ENCODE assay signal across 10 cellular contexts in genomic region chr1:26237230-26237966, GRCh38. TPM values are rescaled to one million over a fixed set of nuclear protein-coding genes. Genes with fewer than 3 reads are reported as not detected.
A peak's percentile ranks its signal among the peaks of the same experiment; 100 is the strongest.
DNase-seq lines count a peak whose midpoint lies in the region; ATAC-seq, FAIRE-seq and TF ChIP-seq lines count a peak whose summit lies in the region.
"Had no signal": no experiment of that assay in that cellular context is flagged by ENCODE, and none has a peak within 500 bp of the region (broad histone marks: within the 10 kb centered on the region; RNA-seq: fewer than 3 reads in every experiment).

No MANE protein-coding gene starts in this region.

- H3K4me3 ChIP-seq in K562 (peak overlapping the region; percentile 76), gastrocnemius medialis (peak overlapping the region; percentile 18 to 31 (median 24))
- H3K4me3 ChIP-seq in effector memory CD4-positive, alpha-beta T cell (ENCODE audit: insufficient read depth, low read depth, low read length, poor library complexity, severe bottlenecking), result no peak overlapping the region

- FAIRE-seq in K562 (lab: Jason Lieb, UNC), result peak; percentile 70

- ATAC-seq in activated T-cell treated with anti-CD3 and anti-CD28 coated beads, Interleukin-2, amount 50 U/mL, for 4 hours, result no peak
- no peak for ATAC-seq in K562
- no peak for ATAC-seq in gastrocnemius medialis
- ATAC-seq: T-cell had no signal

- peak overlapping the region; percentile 77 for H3K27ac ChIP-seq in K562 (ENCODE audit: extremely low read depth, low read depth, low read length)
- peak overlapping the region; percentile 97 to 99 (median 98) for H3K27ac ChIP-seq in gastrocnemius medialis
- H3K27ac ChIP-seq in effector memory CD4-positive, alpha-beta T cell (ENCODE audit: insufficient read depth, low read length, poor library complexity, severe bottlenecking), result no peak overlapping the region

- no peak for DNase-seq in activated T-cell treated with anti-CD3 and anti-CD28 coated beads, Interleukin-2, amount 50 U/mL, for 4 hours
- DNase-seq in activated T-cell treated with anti-CD3 and anti-CD28 coated beads, Interleukin-2, amount 50 U/mL, for 1 hour, result no peak
- peak; percentile 13 for DNase-seq in NCI-H69 (lab: John Stamatoyannopoulos, UW)
- DNase-seq in K562 (ENCODE audit: extremely low read depth in 1 of 4, low spot score in 3 of 4), result peak in 2 of 4 experiments; percentile 42 to 72
- DNase-seq in gastrocnemius medialis, result no peak
- DNase-seq in GM03348 (ENCODE audit: low spot score), result no peak
- DNase-seq in DMS114 treated with DMSO at 0.1 percent for 48 hours (lab: John Stamatoyannopoulos, UW; ENCODE audit: unreplicated experiment), result no peak
- DNase-seq in effector memory CD4-positive, alpha-beta T cell, result no peak
- DNase-seq: stimulated activated CD4-positive, alpha-beta T cell treated with anti-CD3 and anti-CD28 coated beads, Interleukin-4, amount 100 ng/mL, for 1 hour; T-cell had no signal

- H3K36me3 ChIP-seq in K562 (ENCODE audit: control insufficient read depth, insufficient read depth, low read length), result peaks cover 51% of the 10 kb centered on the region
- H3K36me3 ChIP-seq in gastrocnemius medialis, result peaks cover 0 to 7% of the 10 kb centered on the region in 2 donors
- peaks cover 5% of the 10 kb centered on the region for H3K36me3 ChIP-seq in effector memory CD4-positive, alpha-beta T cell (ENCODE audit: control insufficient read depth, insufficient read depth, low read length)

- no peak for TF ChIP-seq POLR2A in K562 (conservative IDR thresholded peaks at IDR 0.05)
- TF ChIP-seq POLR2A in gastrocnemius medialis (IDR thresholded peaks at IDR 0.05), result no peak

- in situ Hi-C loops in K562 (cut with MboI), result no loop called here
- in situ Hi-C loops in gastrocnemius medialis (cut with MboI; ENCODE audit: low sequenced_read_pairs in 4 of 4), result no loop called here

- CTCF ChIA-PET in K562 (lab: Yijun Ruan, JAX; ENCODE audit: low intra/inter-chr PET ratio), result no interaction called here

- H3K4me3 Mint-ChIP-seq in activated T-cell treated with anti-CD3 and anti-CD28 coated beads, Interleukin-2, amount 50 U/mL, for 4 hours, result peak overlapping the region; percentile 34

- H3K9me3 ChIP-seq in K562 (replicated peaks; ENCODE audit: control insufficient read depth, insufficient read depth, low read depth, low read length), result no peaks in the 10 kb centered on the region
- H3K9me3 ChIP-seq in gastrocnemius medialis, result no peaks in the 10 kb centered on the region
- no peaks in the 10 kb centered on the region for H3K9me3 ChIP-seq in effector memory CD4-positive, alpha-beta T cell (ENCODE audit: control insufficient read depth, low read length)

- H3K79me2 ChIP-seq in K562 (ENCODE audit: control insufficient read depth, insufficient read depth, low read length), result peaks cover 88% of the 10 kb centered on the region

- intact Hi-C loops in K562 (cut with micrococcal nuclease) (loop anchor here (5.0 kb wide), 1 partner anchor 125 kb away; the partner anchor contains the start of gene PDIK1L), gastrocnemius medialis (cut with DNase I; ENCODE audit: low total_unique reads) (loop anchor here (5.0 to 10.0 kb wide), 2 partner anchors 125 to 1337 kb away; partner anchors contain the start of gene PDIK1L)

- peaks cover 4% of the 10 kb centered on the region for H3K36me3 Mint-ChIP-seq in activated T-cell treated with anti-CD3 and anti-CD28 coated beads, Interleukin-2, amount 50 U/mL, for 4 hours (ENCODE audit: insufficient read depth)

- TF ChIP-seq EP300 in K562 (IDR thresholded peaks at IDR 0.05; ENCODE audit: low read length), result peak; percentile 54

- no peaks in the 10 kb centered on the region for H3K27me3 Mint-ChIP-seq in activated T-cell treated with anti-CD3 and anti-CD28 coated beads, Interleukin-2, amount 50 U/mL, for 4 hours (ENCODE audit: low read depth)
- H3K27me3 Mint-ChIP-seq: T-cell had no signal

- BruUV-seq in K562 (replicated peaks; lab: Mats Ljungman, UMichigan), result no TSS peak

- POLR2A ChIA-PET in K562 (lab: Yijun Ruan, JAX), result interaction anchor here (0.6 to 6.3 kb wide), 5 partner anchors 9 to 1055 kb away, joined by 3 to 53 read pairs (median 4); no protein-coding TSS in a partner anchor

- H2AFZ ChIP-seq in K562 (ENCODE audit: low read depth, low read length), result no peak overlapping the region

- peaks cover 23% of the 10 kb centered on the region; the same call in 1 of the 2 replicates for H4K20me1 ChIP-seq in K562 (replicated peaks; ENCODE audit: control insufficient read depth, insufficient read depth, low read length)

- peaks cover 12 to 22% of the 10 kb centered on the region in 2 experiments; a peak in 4 of 5 replicates for H3K4me1 ChIP-seq in K562 (replicated peaks in 1 of 2; ENCODE audit: control insufficient read depth in 2 of 2, insufficient read depth in 2 of 2, low read length in 2 of 2)
- H3K4me1 ChIP-seq in gastrocnemius medialis, result peaks cover 38 to 45% of the 10 kb centered on the region in 2 donors
- H3K4me1 ChIP-seq in effector memory CD4-positive, alpha-beta T cell (ENCODE audit: control insufficient read depth, insufficient read depth, low read length, poor library complexity, severe bottlenecking), result peaks cover 9% of the 10 kb centered on the region

- TF ChIP-seq CTCF in K562 (IDR thresholded peaks at IDR 0.05 in 2 of 3, conservative IDR thresholded peaks at IDR 0.05 in 1 of 3; ENCODE audit: insufficient read depth in 2 of 3, low read depth in 1 of 3, low read length in 3 of 3) (no peak), gastrocnemius medialis (IDR thresholded peaks at IDR 0.05 in 4 of 5, conservative IDR thresholded peaks at IDR 0.05 in 1 of 5) (no peak)

- no peaks in the 10 kb centered on the region for H3K9me3 Mint-ChIP-seq in activated T-cell treated with anti-CD3 and anti-CD28 coated beads, Interleukin-2, amount 50 U/mL, for 4 hours
- H3K9me3 Mint-ChIP-seq: T-cell had no signal

- H3K9ac ChIP-seq in K562 (ENCODE audit: insufficient read depth in 1 of 2, low read depth in 2 of 2, low read length in 2 of 2), result peak overlapping the region in 1 of 2 experiments; percentile 63; a peak in 2 of 4 replicates

- peak in 1 of 2 experiments; percentile 25; a peak in 1 of 4 replicates for TF ChIP-seq RAD21 in K562 (CRISPR knock-in tag; conservative IDR thresholded peaks at IDR 0.05 in 1 of 2, IDR thresholded peaks at IDR 0.05 in 1 of 2)

- H3K27me3 ChIP-seq in K562 (ENCODE audit: control insufficient read depth in 2 of 2, insufficient read depth in 2 of 2, low read length in 2 of 2) (no peaks in the 10 kb centered on the region), gastrocnemius medialis (no peaks in the 10 kb centered on the region)
- no peaks in the 10 kb centered on the region for H3K27me3 ChIP-seq in effector memory CD4-positive, alpha-beta T cell (replicated peaks; ENCODE audit: control insufficient read depth, insufficient read depth, low read length, poor library complexity, severe bottlenecking)

- peaks cover 32% of the 10 kb centered on the region for H3K4me1 Mint-ChIP-seq in activated T-cell treated with anti-CD3 and anti-CD28 coated beads, Interleukin-2, amount 50 U/mL, for 4 hours (ENCODE audit: low read depth)

- 2% methylated on average over 6 of the region's 6 CpGs for WGBS in K562 (ENCODE audit: insufficient coverage, low coverage, missing lambda C conversion rate)

- H3K4me2 ChIP-seq in K562 (ENCODE audit: insufficient read depth, low read length), result peak overlapping the region; percentile 98

- H3K9me1 ChIP-seq in K562 (ENCODE audit: control insufficient read depth, insufficient read depth, low read length), result no peaks in the 10 kb centered on the region

RNA-seq across cellular contexts. Expression of gene CEP85, which starts 3.4 kb away (rescaled TPM):
- 10 to 100 TPM; 25.5 to 28.7 (median 25.7) TPM for total RNA-seq in activated T-cell treated with anti-CD3 and anti-CD28 coated beads, Interleukin-2, amount 50 U/mL, for 4 hours
- 303 and 318 TPM in 2 replicates for total RNA-seq in K562 (2011; cell fraction: chromatin; rRNA removed; ENCODE audit: low replicate concordance)
- 171 and 180 TPM in 2 replicates for total RNA-seq in K562 (2011; cell fraction: nucleolus; rRNA removed)
- total RNA-seq in K562 (2011; cell fraction: nucleoplasm; rRNA removed), result 221 and 317 TPM in 2 replicates
- total RNA-seq in K562 (2014; rRNA removed) (75.9 and 77.9 TPM in 2 replicates), K562 (2014; rRNA removed; fragmentation: Illumina TruSeq; extraction: Trizol) (89.6 and 92.6 TPM in 2 replicates), K562 (2015; rRNA removed; fragmentation: Illumina TruSeq; extraction: Trizol) (85.3 and 88.7 TPM in 2 replicates), K562 (2021) (80.2 and 84.8 TPM in 2 replicates), gastrocnemius medialis (10 to 100 TPM; 28.5 to 61.6 (median 41.3) TPM)
- polyA plus RNA-seq in K562 (2011; rRNA removed) (140 and 167 TPM in 2 replicates), K562 (2014; fragmentation: Illumina TruSeq; extraction: Trizol) (102 and 107 TPM in 2 replicates), K562 (2014; fragmentation: Nextera tagmentation; extraction: Ambion mirVana) (100 to 1,000 TPM in 1 of 2 experiments, 10 to 100 TPM in 1; 42.1 to 107 TPM), K562 (2014; rRNA removed) (97.5 and 114 TPM in 2 replicates)
- polyA plus RNA-seq in K562 (2011; cell fraction: cytosol; rRNA removed), result 105 and 143 TPM in 2 replicates
- polyA plus RNA-seq in K562 (2011; cell fraction: nucleus; rRNA removed), result 433 and 499 TPM in 2 replicates
- 59.3 and 74.9 TPM in 2 replicates for polyA plus RNA-seq in K562 (2012)
- polyA minus RNA-seq in K562 (2011; rRNA and poly(A)+ RNA removed), result 123 and 147 TPM in 2 replicates
- polyA minus RNA-seq in K562 (2011; cell fraction: cytosol; rRNA and poly(A)+ RNA removed), result 48.4 and 50.9 TPM in 2 replicates
- polyA minus RNA-seq in K562 (2011; cell fraction: nucleus; rRNA and poly(A)+ RNA removed), result 106 and 172 TPM in 2 replicates

RNA-seq across cellular contexts. Expression of gene SH3BGRL3, which starts 42.5 kb away (rescaled TPM):
- 100 to 1,000 TPM; 324 to 352 (median 326) TPM for total RNA-seq in activated T-cell treated with anti-CD3 and anti-CD28 coated beads, Interleukin-2, amount 50 U/mL, for 4 hours
- 38.1 and 86.2 TPM in 2 replicates for total RNA-seq in K562 (2011; cell fraction: chromatin; rRNA removed; ENCODE audit: low replicate concordance)
- 46.2 and 57.2 TPM in 2 replicates for total RNA-seq in K562 (2011; cell fraction: nucleolus; rRNA removed)
- total RNA-seq in K562 (2011; cell fraction: nucleoplasm; rRNA removed), result 65.8 and 101 TPM in 2 replicates
- total RNA-seq in K562 (2014; rRNA removed) (32.9 and 60.5 TPM in 2 replicates), K562 (2014; rRNA removed; fragmentation: Illumina TruSeq; extraction: Trizol) (29.8 and 30.3 TPM in 2 replicates), K562 (2015; rRNA removed; fragmentation: Illumina TruSeq; extraction: Trizol) (54.2 and 55.0 TPM in 2 replicates), K562 (2021) (96.2 and 110 TPM in 2 replicates), gastrocnemius medialis (10 to 100 TPM; 10.3 to 16.9 (median 13.1) TPM)
- polyA plus RNA-seq in K562 (2011; rRNA removed) (50.3 and 83.3 TPM in 2 replicates), K562 (2014; fragmentation: Illumina TruSeq; extraction: Trizol) (140 and 152 TPM in 2 replicates), K562 (2014; fragmentation: Nextera tagmentation; extraction: Ambion mirVana) (100 to 1,000 TPM; 106 to 137 TPM), K562 (2014; rRNA removed) (31.1 and 33.8 TPM in 2 replicates)
- polyA plus RNA-seq in K562 (2011; cell fraction: cytosol; rRNA removed), result 116 and 139 TPM in 2 replicates
- 74.3 and 96.2 TPM in 2 replicates for polyA plus RNA-seq in K562 (2011; cell fraction: nucleus; rRNA removed)
- 175 and 179 TPM in 2 replicates for polyA plus RNA-seq in K562 (2012)
- polyA minus RNA-seq in K562 (2011; rRNA and poly(A)+ RNA removed), result 79.6 and 89.0 TPM in 2 replicates
- polyA minus RNA-seq in K562 (2011; cell fraction: cytosol; rRNA and poly(A)+ RNA removed), result 86.5 and 93.9 TPM in 2 replicates
- polyA minus RNA-seq in K562 (2011; cell fraction: nucleus; rRNA and poly(A)+ RNA removed), result 34.3 and 44.0 TPM in 2 replicates

RNA-seq across cellular contexts. Expression of gene CATSPER4, which starts 47.0 kb away (rescaled TPM):
- not detected for total RNA-seq in activated T-cell treated with anti-CD3 and anti-CD28 coated beads, Interleukin-2, amount 50 U/mL, for 4 hours
- total RNA-seq in K562 (2011; cell fraction: chromatin; rRNA removed; ENCODE audit: low replicate concordance), result not detected in 2 replicates
- total RNA-seq in K562 (2011; cell fraction: nucleolus; rRNA removed), result not detected in 2 replicates
- not detected in 2 replicates for total RNA-seq in K562 (2011; cell fraction: nucleoplasm; rRNA removed)
- total RNA-seq in K562 (2014; rRNA removed), result 0.08 TPM in 1 of 2 replicates, not detected in the other
- total RNA-seq in K562 (2014; rRNA removed; fragmentation: Illumina TruSeq; extraction: Trizol), result not detected in 2 replicates
- not detected in 2 replicates for total RNA-seq in K562 (2015; rRNA removed; fragmentation: Illumina TruSeq; extraction: Trizol)
- total RNA-seq in K562 (2021), result 0.13 TPM in 1 of 2 replicates, not detected in the other
- polyA plus RNA-seq in K562 (2011; rRNA removed), result 0.05 TPM in 1 of 2 replicates, not detected in the other
- polyA plus RNA-seq in K562 (2011; cell fraction: cytosol; rRNA removed), result 0.04 TPM in 1 of 2 replicates, not detected in the other
- polyA plus RNA-seq in K562 (2011; cell fraction: nucleus; rRNA removed), result 0.10 and 0.13 TPM in 2 replicates
- polyA plus RNA-seq in K562 (2012), result 0.05 TPM in 1 of 2 replicates, not detected in the other
- polyA plus RNA-seq in K562 (2014; fragmentation: Illumina TruSeq; extraction: Trizol), result not detected in 2 replicates
- polyA plus RNA-seq in K562 (2014; fragmentation: Nextera tagmentation; extraction: Ambion mirVana), result under 1 TPM in 1 of 2 experiments, not detected in 1; 0.04 TPM
- 0.35 TPM in 1 of 2 replicates, not detected in the other for polyA plus RNA-seq in K562 (2014; rRNA removed)
- polyA minus RNA-seq in K562 (2011; rRNA and poly(A)+ RNA removed), result not detected in 2 replicates
- polyA minus RNA-seq in K562 (2011; cell fraction: cytosol; rRNA and poly(A)+ RNA removed), result not detected in 2 replicates
- polyA minus RNA-seq in K562 (2011; cell fraction: nucleus; rRNA and poly(A)+ RNA removed), result 0.27 TPM in 1 of 2 replicates, not detected in the other
- not detected for total RNA-seq in gastrocnemius medialis
- total RNA-seq: T-cell had no signal
